14 cellular contexts compared by ENCODE assay signal in the genomic region with DNA sequence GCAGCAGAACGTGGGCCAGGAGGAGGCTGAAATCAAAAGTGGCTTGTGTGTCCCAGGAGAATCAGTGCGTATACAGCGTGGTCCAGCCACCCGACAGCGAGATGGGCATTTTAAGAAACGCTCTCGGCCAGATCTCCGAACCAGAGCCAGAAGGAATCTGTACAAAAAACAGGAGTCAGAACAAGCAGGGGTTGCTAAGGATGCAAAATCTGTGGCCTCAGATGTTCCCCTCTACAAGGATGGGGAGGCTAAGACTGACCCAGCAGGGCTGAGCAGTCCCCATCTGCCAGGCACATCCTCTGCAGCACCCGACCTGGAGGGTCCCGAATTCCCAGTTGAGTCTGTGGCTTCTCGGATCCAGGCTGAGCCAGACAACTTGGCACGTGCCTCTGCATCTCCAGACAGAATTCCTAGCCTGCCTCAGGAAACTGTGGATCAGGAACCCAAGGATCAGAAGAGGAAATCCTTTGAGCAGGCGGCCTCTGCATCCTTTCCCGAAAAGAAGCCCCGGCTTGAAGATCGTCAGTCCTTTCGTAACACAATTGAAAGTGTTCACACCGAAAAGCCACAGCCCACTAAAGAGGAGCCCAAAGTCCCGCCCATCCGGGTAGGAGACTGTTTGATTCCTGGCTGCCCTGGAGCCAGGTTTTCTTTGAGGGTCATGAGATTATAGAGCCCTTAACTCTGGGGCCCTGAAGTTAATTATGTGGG.
DNase-seq lines count a peak whose midpoint lies in the region; ATAC-seq and TF ChIP-seq lines count a peak whose summit lies in the region.
"Had no signal": no experiment of that assay in that cellular context is flagged by ENCODE, and none has a peak within 500 bp of the region (broad histone marks: within the 10 kb centered on the region; RNA-seq: fewer than 3 reads in every experiment).

No MANE protein-coding gene starts in this region.

- H3K9me3 ChIP-seq in adrenal gland (replicated peaks in 1 of 3) (no peaks in the 10 kb centered on the region), psoas muscle (no peaks in the 10 kb centered on the region)
- H3K9me3 ChIP-seq: colonic mucosa, thyroid gland had no signal

- intact Hi-C loops in adrenal gland (cut with DNase I) (no loop called here), left ventricle myocardium superior (cut with micrococcal nuclease) (no loop called here), psoas muscle (cut with DNase I) (no loop called here)

- peak; percentile 34 for ATAC-seq in left ventricle myocardium superior
- peak in 1 of 4 donors; percentile 16 for ATAC-seq in psoas muscle
- ATAC-seq in HG02678 (IDR thresholded peaks at IDR 0.05; ENCODE audit: unreplicated experiment), result no peak
- no peak for ATAC-seq in GM21360 (IDR thresholded peaks at IDR 0.05; ENCODE audit: unreplicated experiment)
- ATAC-seq: naive thymus-derived CD8-positive, alpha-beta T cell had no signal

- TF ChIP-seq POLR2A in adrenal gland (IDR thresholded peaks at IDR 0.05), result no peak

- H3K27me3 ChIP-seq in H7 (ENCODE audit: control insufficient read depth, insufficient read depth, low read length) (no peaks in the 10 kb centered on the region), adrenal gland (no peaks in the 10 kb centered on the region), psoas muscle (ENCODE audit: insufficient read depth in 3 of 3, low read length in 2 of 3) (no peaks in the 10 kb centered on the region)
- H3K27me3 ChIP-seq: colonic mucosa, thyroid gland had no signal

- peaks cover 15% of the 10 kb centered on the region for H3K36me3 ChIP-seq in H7 (replicated peaks; ENCODE audit: control insufficient read depth, insufficient read depth, low read length)
- peaks cover 0 to 99% of the 10 kb centered on the region in 2 donors for H3K36me3 ChIP-seq in adrenal gland (replicated peaks in 1 of 2)
- peaks cover 30 to 100% of the 10 kb centered on the region in 2 donors for H3K36me3 ChIP-seq in psoas muscle (ENCODE audit: insufficient read depth in 1 of 2, low read depth in 1 of 2)

- DNase-seq in H7 (peak; percentile 43), adrenal gland (peak in 4 of 7 donors; percentile 45 to 73 (median 52)), left ventricle myocardium superior (no peak), psoas muscle (no peak), NOMO-1 treated with DMSO at 0.1 percent for 48 hours (lab: John Stamatoyannopoulos, UW; ENCODE audit: unreplicated experiment) (no peak), superior temporal gyrus (ENCODE audit: extremely low spot score) (no peak)
- DNase-seq: colonic mucosa; hypothalamus; naive thymus-derived CD8-positive, alpha-beta T cell; NCI-H1417; retina; thyroid gland had no signal

- WGBS in adrenal gland, 4 donors, result 78 to 85% (median 80%) methylated on average over 19 to 20 of the region's 20 CpGs
- WGBS in psoas muscle, 3 donors, result 69 to 81% (median 73%) methylated on average over 20 of the region's 20 CpGs

- TF ChIP-seq CTCF in adrenal gland (IDR thresholded peaks at IDR 0.05) (no peak), psoas muscle (IDR thresholded peaks at IDR 0.05) (no peak)

- H3K27ac ChIP-seq in adrenal gland (peak overlapping the region in 2 of 5 donors; percentile 31 to 69), psoas muscle (peak overlapping the region; percentile 27)
- H3K27ac ChIP-seq: colonic mucosa had no signal

- H3K4me1 ChIP-seq in adrenal gland (replicated peaks in 1 of 2) (peaks cover 7 to 11% of the 10 kb centered on the region in 2 donors), psoas muscle (no peaks in the 10 kb centered on the region)
- H3K4me1 ChIP-seq: colonic mucosa, thyroid gland had no signal

- H3K4me3 ChIP-seq in H7 (ENCODE audit: insufficient read depth, low read depth, low read length) (no peak overlapping the region), adrenal gland (no peak overlapping the region), psoas muscle (no peak overlapping the region)
- H3K4me3 ChIP-seq: colonic mucosa, thyroid gland had no signal

Comparison
In these comparisons a context has a peak if more than half of its experiments do, and no peak if none do; other contexts are left out.
1. DNase-seq: peak in H7 (single experiment) and adrenal gland (4 of 7); none in left ventricle myocardium superior (single experiment), psoas muscle (0 of 2), NOMO-1 treated with DMSO at 0.1 percent for 48 hours (single experiment) and superior temporal gyrus (single experiment).